Comparison of ENCODE assay signal across 8 cellular contexts in genomic region chr6:138692978-138693909, GRCh38.
DNase-seq lines count a peak whose midpoint lies in the region; ATAC-seq and TF ChIP-seq lines count a peak whose summit lies in the region.

No MANE protein-coding gene starts in this region.

- WGBS in liver: under 1% methylated on average over 87 of the region's 92 CpGs

- CTCF ChIA-PET in AG04450 (lab: Charles Lee): interaction anchor here (0.6 to 3.8 kb wide), 10 partner anchors 14 to 99 kb away, joined by 3 to 26 read pairs (median 6); no protein-coding TSS in a partner anchor

- no peak for TF ChIP-seq RAD21 in liver (IDR thresholded peaks at IDR 0.05)

- POLR2A ChIA-PET in AG04450 (lab: Yijun Ruan, JAX): interaction anchor here (1.1 to 2.2 kb wide), 2 partner anchors 10 to 26 kb away, joined by 4 to 10 read pairs; no protein-coding TSS in a partner anchor

- peak overlapping the region; percentile 46 to 57 for H3K9ac ChIP-seq in duodenal mucosa (ENCODE audit: low read depth in 1 of 2, low read length in 2 of 2)
- H3K9ac ChIP-seq in liver (ENCODE audit: low read depth in 1 of 2, low read length in 2 of 2): peak overlapping the region in 1 of 2 donors; percentile 73

- H3K27me3 ChIP-seq in AG04450 (ENCODE audit: control insufficient read depth, insufficient read depth, low read length) (no peaks in the 10 kb centered on the region), WERI-Rb-1 (ENCODE audit: insufficient read depth, low read depth, severe bottlenecking) (no peaks in the 10 kb centered on the region), duodenal mucosa (ENCODE audit: control insufficient read depth in 1 of 2, insufficient read depth in 2 of 2, low read length in 2 of 2) (no peaks in the 10 kb centered on the region), liver (ENCODE audit: control insufficient read depth in 4 of 4, insufficient read depth in 4 of 4, low read length in 3 of 4) (no peaks in the 10 kb centered on the region)

- no peak for TF ChIP-seq POLR2A in GM18505 (IDR thresholded peaks at IDR 0.05; ENCODE audit: borderline replicate concordance, extremely low read depth, insufficient read depth, insufficient read length)

- H3K4me3 ChIP-seq in AG04450 (ENCODE audit: low read depth, low read length): peak overlapping the region; percentile 78
- H3K4me3 ChIP-seq in WERI-Rb-1 (ENCODE audit: low read depth, low read length): peak overlapping the region; percentile 73
- H3K4me3 ChIP-seq in duodenal mucosa (ENCODE audit: low read depth in 1 of 2, low read length in 2 of 2): peak overlapping the region; percentile 80 to 91
- peak overlapping the region; percentile 54 to 97 (median 64) for H3K4me3 ChIP-seq in liver (ENCODE audit: low read depth in 1 of 3, low read length in 3 of 3)

- H3K36me3 ChIP-seq in WERI-Rb-1: no peaks in the 10 kb centered on the region
- H3K36me3 ChIP-seq in duodenal mucosa (ENCODE audit: control insufficient read depth in 1 of 2, insufficient read depth in 2 of 2, low read length in 2 of 2): no peaks in the 10 kb centered on the region
- H3K36me3 ChIP-seq in liver (ENCODE audit: control insufficient read depth in 4 of 4, insufficient read depth in 3 of 4, low read depth in 1 of 4, low read length in 3 of 4): no peaks in the 10 kb centered on the region

- H3K9me3 ChIP-seq in AG04450 (ENCODE audit: control insufficient read depth, insufficient read depth, low read length): no peaks in the 10 kb centered on the region
- H3K9me3 ChIP-seq in WERI-Rb-1 (ENCODE audit: severe bottlenecking): no peaks in the 10 kb centered on the region
- H3K9me3 ChIP-seq in duodenal mucosa (ENCODE audit: control insufficient read depth in 1 of 2, low read length in 2 of 2): no peaks in the 10 kb centered on the region
- no peaks in the 10 kb centered on the region for H3K9me3 ChIP-seq in liver (ENCODE audit: control insufficient read depth in 4 of 4, low read length in 3 of 4)

- peaks cover 3 to 10% of the 10 kb centered on the region in 2 donors for H3K4me1 ChIP-seq in duodenal mucosa (ENCODE audit: control insufficient read depth in 1 of 2, insufficient read depth in 2 of 2, low read length in 2 of 2)
- peaks cover 0 to 24% (median 18%) of the 10 kb centered on the region in 4 donors for H3K4me1 ChIP-seq in liver (ENCODE audit: control insufficient read depth in 4 of 4, insufficient read depth in 4 of 4, low read length in 3 of 4)

- H3K27ac ChIP-seq in AG04450 (ENCODE audit: low read depth, low read length) (no peak overlapping the region), WERI-Rb-1 (peak overlapping the region; percentile 66), duodenal mucosa (ENCODE audit: low read depth, low read length) (peak overlapping the region; percentile 48), liver (ENCODE audit: low read depth in 1 of 2, low read length in 2 of 2) (peak overlapping the region; percentile 79 to 86)

- DNase-seq in AG04450 (ENCODE audit: low read depth, low spot score) (peak; percentile 21), NCI-H1930 (lab: John Stamatoyannopoulos, UW) (peak; percentile 67 to 73), WERI-Rb-1 (peak; percentile 79)
- peak; percentile 3 to 6 for DNase-seq in stimulated activated CD8-positive, alpha-beta memory T cell treated with anti-CD3 and anti-CD28 coated beads, Interleukin-15, amount 100 ng/mL, for 48 hours (ENCODE audit: low read depth in 2 of 2)

- peak; percentile 54 for ATAC-seq in GM18505 (IDR thresholded peaks at IDR 0.05; ENCODE audit: unreplicated experiment)
- peak; percentile 47 for ATAC-seq in HG02884 (IDR thresholded peaks at IDR 0.05; ENCODE audit: unreplicated experiment)

- peak; percentile 16; the same call in 1 of the 2 replicates for TF ChIP-seq CTCF in AG04450 (IDR thresholded peaks at IDR 0.05; ENCODE audit: low read depth, low read length)
- TF ChIP-seq CTCF in WERI-Rb-1 (IDR thresholded peaks at IDR 0.05; ENCODE audit: low read depth, low read length): no peak
- TF ChIP-seq CTCF in liver (IDR thresholded peaks at IDR 0.05; ENCODE audit: low read depth, low read length, missing input control): peak; percentile 21

TF ChIP-seq in liver, 16 proteins besides CTCF, POLR2A, EP300 and RAD21:
- no peak for TF ChIP-seq MAX (IDR thresholded peaks at IDR 0.05)
- TF ChIP-seq, protein P1, sequence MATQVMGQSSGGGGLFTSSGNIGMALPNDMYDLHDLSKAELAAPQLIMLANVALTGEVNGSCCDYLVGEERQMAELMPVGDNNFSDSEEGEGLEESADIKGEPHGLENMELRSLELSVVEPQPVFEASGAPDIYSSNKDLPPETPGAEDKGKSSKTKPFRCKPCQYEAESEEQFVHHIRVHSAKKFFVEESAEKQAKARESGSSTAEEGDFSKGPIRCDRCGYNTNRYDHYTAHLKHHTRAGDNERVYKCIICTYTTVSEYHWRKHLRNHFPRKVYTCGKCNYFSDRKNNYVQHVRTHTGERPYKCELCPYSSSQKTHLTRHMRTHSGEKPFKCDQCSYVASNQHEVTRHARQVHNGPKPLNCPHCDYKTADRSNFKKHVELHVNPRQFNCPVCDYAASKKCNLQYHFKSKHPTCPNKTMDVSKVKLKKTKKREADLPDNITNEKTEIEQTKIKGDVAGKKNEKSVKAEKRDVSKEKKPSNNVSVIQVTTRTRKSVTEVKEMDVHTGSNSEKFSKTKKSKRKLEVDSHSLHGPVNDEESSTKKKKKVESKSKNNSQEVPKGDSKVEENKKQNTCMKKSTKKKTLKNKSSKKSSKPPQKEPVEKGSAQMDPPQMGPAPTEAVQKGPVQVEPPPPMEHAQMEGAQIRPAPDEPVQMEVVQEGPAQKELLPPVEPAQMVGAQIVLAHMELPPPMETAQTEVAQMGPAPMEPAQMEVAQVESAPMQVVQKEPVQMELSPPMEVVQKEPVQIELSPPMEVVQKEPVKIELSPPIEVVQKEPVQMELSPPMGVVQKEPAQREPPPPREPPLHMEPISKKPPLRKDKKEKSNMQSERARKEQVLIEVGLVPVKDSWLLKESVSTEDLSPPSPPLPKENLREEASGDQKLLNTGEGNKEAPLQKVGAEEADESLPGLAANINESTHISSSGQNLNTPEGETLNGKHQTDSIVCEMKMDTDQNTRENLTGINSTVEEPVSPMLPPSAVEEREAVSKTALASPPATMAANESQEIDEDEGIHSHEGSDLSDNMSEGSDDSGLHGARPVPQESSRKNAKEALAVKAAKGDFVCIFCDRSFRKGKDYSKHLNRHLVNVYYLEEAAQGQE (IDR thresholded peaks at IDR 0.05): peak; percentile 26

Comparison
In these comparisons a context has a peak if more than half of its experiments do, and no peak if none do; other contexts are left out.
1. DNase-seq: peak in every context shown above with its lines; median percentile 79 in WERI-Rb-1; 70 in NCI-H1930; 21 in AG04450; 4 in stimulated activated CD8-positive, alpha-beta memory T cell treated with anti-CD3 and anti-CD28 coated beads, Interleukin-15, amount 100 ng/mL, for 48 hours.